In the genomic region with DNA sequence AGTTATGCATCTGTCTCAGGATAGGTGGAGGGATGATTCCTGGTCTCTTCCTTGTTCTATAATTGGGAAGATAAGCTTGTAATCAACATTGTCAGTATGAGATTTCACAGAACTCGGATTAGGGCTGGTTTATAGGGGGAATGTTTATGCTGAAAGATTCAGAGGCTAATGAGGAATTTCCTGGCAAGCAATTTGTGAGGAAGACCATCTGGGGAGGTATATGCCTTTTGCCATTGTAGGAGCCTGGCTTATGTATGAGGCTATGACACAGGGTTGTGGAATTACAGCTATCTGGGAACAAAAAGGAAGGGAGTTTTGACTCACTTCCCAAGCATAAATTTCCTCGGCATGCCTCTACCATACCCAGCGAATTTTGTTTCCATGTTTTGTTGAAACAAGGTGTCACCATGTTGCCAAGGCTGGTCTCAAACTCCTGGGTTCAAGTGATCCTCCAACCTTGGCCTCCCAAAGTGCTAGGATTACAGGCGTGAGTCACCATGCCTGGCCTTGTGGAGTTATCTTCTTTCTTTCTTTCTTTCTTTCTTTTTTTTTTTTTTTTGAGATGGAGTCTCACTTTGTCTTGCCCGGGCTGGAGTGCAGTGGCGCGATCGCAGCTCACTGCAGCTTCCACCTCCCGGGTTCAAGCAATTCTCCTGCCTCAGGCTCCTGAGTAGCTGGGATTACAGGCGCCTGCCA, we compare ENCODE assay signal across 9 cellular contexts. TPM values are rescaled to one million over a fixed set of nuclear protein-coding genes. Genes with fewer than 3 reads are reported as not detected.
DNase-seq lines count a peak whose midpoint lies in the region; ATAC-seq, FAIRE-seq and TF ChIP-seq lines count a peak whose summit lies in the region.
"Had no signal": no experiment of that assay in that cellular context is flagged by ENCODE, and none has a peak within 500 bp of the region (broad histone marks: within the 10 kb centered on the region; RNA-seq: fewer than 3 reads in every experiment).

No MANE protein-coding gene starts in this region.

- no peaks in the 10 kb centered on the region for H3K9me3 ChIP-seq in mesodermal cell (ENCODE audit: control insufficient read depth, low read length)
- H3K9me3 ChIP-seq: thyroid gland had no signal

- WGBS in mesodermal cell (ENCODE audit: insufficient coverage in 2 of 2), 2 experiments = 74 to 78% methylated on average over 8 to 9 of the region's 10 CpGs

- TF ChIP-seq CTCF in AG04449 (IDR thresholded peaks at IDR 0.05; ENCODE audit: insufficient read depth, low read length, missing control alignments) = no peak

- POLR2A ChIA-PET in AG04449 (lab: Yijun Ruan, JAX) = interaction anchor here (0.6 to 1.5 kb wide), 2 partner anchors 14 to 342 kb away, joined by 4 to 10 read pairs; partner anchors contain the start of genes AP4M1, MCM7 and MEPCE

- peaks cover 24% of the 10 kb centered on the region for H3K4me1 ChIP-seq in mesodermal cell (ENCODE audit: control insufficient read depth, insufficient read depth, low read length, poor library complexity, severe bottlenecking)

- peaks cover 25% of the 10 kb centered on the region for H3K36me3 ChIP-seq in mesodermal cell (ENCODE audit: control insufficient read depth, insufficient read depth, low read length)

- H3K27ac ChIP-seq in mesodermal cell (ENCODE audit: low read depth, low read length, severe bottlenecking) = peak overlapping the region; percentile 98
- H3K27ac ChIP-seq: thyroid gland had no signal

- TF ChIP-seq POLR2A in GM12891 (IDR thresholded peaks at IDR 0.05; ENCODE audit: low read depth, low read length) = no peak

- ATAC-seq in HG03521 (IDR thresholded peaks at IDR 0.05; ENCODE audit: unreplicated experiment) = no peak
- ATAC-seq in HG03159 (IDR thresholded peaks at IDR 0.05; ENCODE audit: unreplicated experiment) = no peak

- DNase-seq in AG04449 (ENCODE audit: low read depth, low spot score) (peak; percentile 97), HS-5 (ENCODE audit: low read depth) (peak; percentile 91), astrocyte of the hippocampus (ENCODE audit: low read depth, low spot score) (peak; percentile 94), GM12891 (ENCODE audit: insufficient read length, low spot score) (no peak), NCI-H2081 treated with DMSO at 0.1 percent for 48 hours (lab: John Stamatoyannopoulos, UW) (no peak)
- DNase-seq: thyroid gland had no signal

- H3K4me3 ChIP-seq in AG04449 (ENCODE audit: low read depth, low read length) (no peak overlapping the region), mesodermal cell (ENCODE audit: extremely low read depth, insufficient read depth, low read length, poor library complexity, severe bottlenecking) (no peak overlapping the region)
- H3K4me3 ChIP-seq: thyroid gland had no signal

- no peak for FAIRE-seq in GM12891 (lab: Jason Lieb, UNC)

- CTCF ChIA-PET in AG04449 (lab: Yijun Ruan, JAX) = interaction anchor here (0.7 to 8.4 kb wide), 3 partner anchors 13 to 94 kb away, joined by 3 to 105 read pairs (median 7); no protein-coding TSS in a partner anchor

TF ChIP-seq in GM12891, 5 proteins besides CTCF, POLR2A, EP300 and RAD21:
- TF ChIP-seq PAX5 (IDR thresholded peaks at IDR 0.05; ENCODE audit: insufficient read depth, low read length, severe bottlenecking) (no peak), TAF1 (IDR thresholded peaks at IDR 0.05; ENCODE audit: low read depth, low read length) (no peak), POU2F2 (IDR thresholded peaks at IDR 0.05; ENCODE audit: low read depth, low read length) (no peak), POLR2AphosphoS5 (IDR thresholded peaks at IDR 0.05; ENCODE audit: low read depth, low read length) (no peak), SPI1 (IDR thresholded peaks at IDR 0.05; ENCODE audit: low read depth, low read length) (no peak)

RNA-seq across cellular contexts. Expression of gene COPS6, which starts 1.6 kb away (rescaled TPM):
- polyA plus RNA-seq in mesodermal cell (2013, experiment 1 of 2) = 129 TPM
- polyA plus RNA-seq in mesodermal cell (2013, experiment 2 of 2) = 110 TPM
- 80.2 TPM for polyA plus RNA-seq in GM12891 (2012; ENCODE audit: low read depth, missing spikeins)

RNA-seq across cellular contexts. Expression of gene ZNF3, which starts 5.7 kb away (rescaled TPM):
- 34.3 TPM for polyA plus RNA-seq in mesodermal cell (2013, experiment 1 of 2)
- 35.8 TPM for polyA plus RNA-seq in mesodermal cell (2013, experiment 2 of 2)
- polyA plus RNA-seq in GM12891 (2012; ENCODE audit: low read depth, missing spikeins) = 17.4 TPM

RNA-seq across cellular contexts. Expression of gene MCM7, which starts 14.0 kb away (rescaled TPM):
- 165 TPM for polyA plus RNA-seq in mesodermal cell (2013, experiment 1 of 2)
- 151 TPM for polyA plus RNA-seq in mesodermal cell (2013, experiment 2 of 2)
- 180 TPM for polyA plus RNA-seq in GM12891 (2012; ENCODE audit: low read depth, missing spikeins)

RNA-seq across cellular contexts. Expression of gene AP4M1, which starts 14.2 kb away (rescaled TPM):
- polyA plus RNA-seq in mesodermal cell (2013, experiment 1 of 2) = 18.9 TPM
- polyA plus RNA-seq in mesodermal cell (2013, experiment 2 of 2) = 14.3 TPM
- 9.1 TPM for polyA plus RNA-seq in GM12891 (2012; ENCODE audit: low read depth, missing spikeins)

RNA-seq across cellular contexts. Expression of gene TAF6, which starts 32.0 kb away (rescaled TPM):
- polyA plus RNA-seq in mesodermal cell (2013, experiment 1 of 2) = 91.7 TPM
- 72.9 TPM for polyA plus RNA-seq in mesodermal cell (2013, experiment 2 of 2)
- polyA plus RNA-seq in GM12891 (2012; ENCODE audit: low read depth, missing spikeins) = 23.2 TPM

Comparison
In these comparisons a context has a peak if more than half of its experiments do, and no peak if none do; other contexts are left out.
1. DNase-seq: peak in AG04449 (single experiment), HS-5 (single experiment) and astrocyte of the hippocampus (single experiment); none in GM12891 (single experiment) and NCI-H2081 treated with DMSO at 0.1 percent for 48 hours (single experiment).